ENCODE assay signal across 13 cellular contexts in the genomic region with DNA sequence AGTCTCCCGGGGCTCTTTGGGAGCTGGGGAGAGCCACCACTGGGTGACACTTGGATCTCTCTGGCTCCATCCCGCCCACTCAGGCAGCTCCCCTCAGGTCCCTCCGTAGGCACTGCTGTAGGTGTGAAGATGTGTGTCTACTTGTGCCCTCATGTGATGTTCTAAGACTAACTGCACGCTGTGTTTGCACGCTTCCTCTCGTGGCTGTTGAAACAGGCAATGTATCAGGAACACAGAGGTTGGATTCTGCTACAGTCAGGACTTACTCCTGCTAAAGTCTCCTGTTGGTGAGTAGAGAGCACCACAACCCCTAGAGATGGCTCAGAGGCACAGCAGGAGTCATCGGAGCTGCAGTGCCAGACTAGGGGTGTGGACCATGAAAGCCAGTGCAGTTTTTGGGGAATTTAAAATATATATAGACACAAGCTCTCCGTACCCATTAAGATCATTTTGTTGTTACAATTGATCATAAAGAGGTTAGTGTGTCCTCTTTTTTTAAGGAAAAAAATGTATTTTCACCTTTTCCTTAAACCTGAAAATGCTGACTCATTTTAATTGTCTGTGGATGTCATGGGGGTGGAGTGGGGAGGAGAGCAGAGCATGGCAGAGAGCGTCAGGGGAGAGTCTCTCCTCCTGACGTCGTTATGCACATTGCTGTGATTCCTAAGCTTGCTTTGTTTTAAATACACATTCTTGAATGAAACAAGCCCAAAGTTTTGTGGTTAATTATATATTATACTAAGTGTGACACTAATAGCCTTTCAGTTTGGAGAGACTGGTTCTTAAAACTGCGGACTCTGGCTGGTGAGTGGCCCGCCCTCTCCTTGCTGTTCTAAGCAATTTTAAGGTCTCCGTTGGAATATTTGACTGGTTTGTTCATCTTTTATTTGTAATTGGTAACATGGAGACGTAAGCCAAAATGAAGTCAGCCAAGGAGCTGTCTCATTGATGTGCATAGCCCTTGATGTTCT. TPM values are rescaled to one million over a fixed set of nuclear protein-coding genes. Genes with fewer than 3 reads are reported as not detected.
DNase-seq lines count a peak whose midpoint lies in the region; ATAC-seq, FAIRE-seq and TF ChIP-seq lines count a peak whose summit lies in the region.
"Had no signal": no experiment of that assay in that cellular context is flagged by ENCODE, and none has a peak within 500 bp of the region (broad histone marks: within the 10 kb centered on the region; RNA-seq: fewer than 3 reads in every experiment).

No MANE protein-coding gene starts in this region.

- no peak for TF ChIP-seq POLR2A in H1 (IDR thresholded peaks at IDR 0.05; ENCODE audit: control extremely low read depth in 1 of 2, low read depth in 2 of 2, low read length in 2 of 2)

- H3K4ac ChIP-seq in H1 (replicated peaks; ENCODE audit: insufficient read length, low read depth, low read length) = no peak overlapping the region

- no peak overlapping the region for H3K14ac ChIP-seq in H1 (ENCODE audit: insufficient read length)

- H2BK5ac ChIP-seq in H1 (ENCODE audit: low read depth, low read length) = peak overlapping the region; percentile 54

- H3K4me2 ChIP-seq in H1 (ENCODE audit: insufficient read depth in 1 of 2, low read depth in 2 of 2, low read length in 2 of 2) = no peak overlapping the region

- no peak overlapping the region for H2AFZ ChIP-seq in H1 (ENCODE audit: low read length)

- H3K56ac ChIP-seq in H1 (replicated peaks; ENCODE audit: insufficient read length, low read depth, low read length) = no peak overlapping the region

- ATAC-seq in GM18870 (IDR thresholded peaks at IDR 0.05; ENCODE audit: unreplicated experiment) (no peak), GM21447 (IDR thresholded peaks at IDR 0.05; ENCODE audit: unreplicated experiment) (no peak)
- ATAC-seq: T-helper 17 cell had no signal

- TF ChIP-seq CTCF in H1 (IDR thresholded peaks at IDR 0.05; ENCODE audit: control extremely low read depth in 1 of 3, insufficient read depth in 1 of 3, low read depth in 1 of 3, low read length in 3 of 3) (peak in 2 of 3 experiments; percentile 6 to 24; a peak in 2 of 4 replicates), nephron progenitor cell (IDR thresholded peaks at IDR 0.05) (no peak)

- TF ChIP-seq RAD21 in H1 (IDR thresholded peaks at IDR 0.05 in 1 of 2, conservative IDR thresholded peaks at IDR 0.05 in 1 of 2; ENCODE audit: low read depth in 2 of 2, low read length in 2 of 2) = no peak

- no peak overlapping the region for H2AK5ac ChIP-seq in H1 (ENCODE audit: low read depth, low read length)

- WGBS in H1 (ENCODE audit: extremely low coverage in 1 of 2, insufficient coverage in 1 of 2, insufficient read length in 1 of 2, insufficient replicate concordance in 2 of 2, low coverage in 1 of 2, low lambda C conversion rate in 2 of 2, missing lambda C conversion rate in 1 of 2), 2 experiments = 85% methylated on average over 15 of the region's 15 CpGs; no CpG with 5 or more reads in 1 of the 2 experiments

- H2BK20ac ChIP-seq in H1 (ENCODE audit: low read length) = no peak overlapping the region

- no peak overlapping the region for H4K5ac ChIP-seq in H1 (ENCODE audit: insufficient read length, low read depth, low read length)

- no peak overlapping the region for H3K4me3 ChIP-seq in H1 (ENCODE audit: extremely low read depth in 1 of 4, insufficient read depth in 2 of 4, low read depth in 3 of 4, low read length in 4 of 4)
- H3K4me3 ChIP-seq: heart left ventricle had no signal

- H3K27me3 ChIP-seq in H1 (replicated peaks in 1 of 4; ENCODE audit: control insufficient read depth in 3 of 4, extremely low read depth in 1 of 4, insufficient read depth in 3 of 4, low read length in 3 of 4) = no peaks in the 10 kb centered on the region
- H3K27me3 ChIP-seq: heart left ventricle had no signal

- no peaks in the 10 kb centered on the region; a peak in 1 of 4 replicates for H3K79me2 ChIP-seq in H1 (ENCODE audit: control insufficient read depth in 1 of 2, insufficient read depth in 2 of 2, low read length in 2 of 2)

- peak overlapping the region; percentile 72; the same call in 1 of the 2 replicates for H2BK12ac ChIP-seq in H1 (ENCODE audit: low read depth, low read length)

- H3K4me3 Mint-ChIP-seq in nephron progenitor cell = no peak overlapping the region
- H3K4me3 Mint-ChIP-seq: T-helper 17 cell had no signal

- H3K4me1 Mint-ChIP-seq in nephron progenitor cell = peaks cover 11% of the 10 kb centered on the region

- no peak overlapping the region for H2BK15ac ChIP-seq in H1 (ENCODE audit: low read length)

- H3K18ac ChIP-seq in H1 (ENCODE audit: extremely low read depth, low read length) = peak overlapping the region; percentile 79; the same call in 1 of the 2 replicates

- H3K9ac ChIP-seq in H1 (replicated peaks in 1 of 4; ENCODE audit: extremely low read depth in 1 of 4, low read depth in 3 of 4, low read length in 3 of 4) = peak overlapping the region in 1 of 4 experiments; percentile 18; a peak in 1 of 7 replicates

- no peaks in the 10 kb centered on the region for H3K23me2 ChIP-seq in H1 (ENCODE audit: low read depth, low read length)

- H4K20me1 ChIP-seq in H1 (replicated peaks in 1 of 2; ENCODE audit: control insufficient read depth in 1 of 2, insufficient read depth in 2 of 2, low read length in 2 of 2) = peaks cover 4 to 15% of the 10 kb centered on the region in 2 experiments

- H3K79me1 ChIP-seq in H1 (ENCODE audit: low read depth, low read length) = no peaks in the 10 kb centered on the region; the same call in none of the 2 replicates

- H3K27ac ChIP-seq in H1 (ENCODE audit: low read depth, low read length) = no peak overlapping the region
- H3K27ac ChIP-seq: neutrophil had no signal

- no peak overlapping the region for H3K23ac ChIP-seq in H1 (ENCODE audit: insufficient read length)

- no peaks in the 10 kb centered on the region for H3K27me3 Mint-ChIP-seq in nephron progenitor cell (ENCODE audit: low read depth, poor library complexity)
- H3K27me3 Mint-ChIP-seq: T-helper 17 cell had no signal

- peaks cover 0 to 15% (median 5%) of the 10 kb centered on the region in 4 experiments; a peak in 3 of 7 replicates for H3K4me1 ChIP-seq in H1 (replicated peaks in 1 of 4; ENCODE audit: control insufficient read depth in 3 of 4, insufficient read depth in 4 of 4, low read length in 3 of 4)
- H3K4me1 ChIP-seq: heart left ventricle had no signal

- H3K36me3 ChIP-seq in H1 (ENCODE audit: control insufficient read depth in 2 of 4, insufficient read depth in 4 of 4, low read length in 3 of 4) = peaks cover 3 to 64% (median 12%) of the 10 kb centered on the region in 4 experiments; a peak in 6 of 8 replicates

- no peaks in the 10 kb centered on the region for H3K9me3 ChIP-seq in H1 (ENCODE audit: insufficient read depth in 2 of 2, low read depth in 1 of 2, low read length in 1 of 2)
- H3K9me3 ChIP-seq: heart left ventricle, neutrophil had no signal

- DNase-seq in AG08396 (ENCODE audit: low spot score) = peak; percentile 87
- peak; percentile 49 for DNase-seq in HuH-7 (ENCODE audit: low spot score)
- no peak for DNase-seq in H1 (ENCODE audit: low read depth in 1 of 2, low spot score in 2 of 2)
- DNase-seq in nephron progenitor cell = no peak
- DNase-seq in ureter (ENCODE audit: low spot score) = no peak
- DNase-seq in GF-D8 (lab: John Stamatoyannopoulos, UW) = no peak
- DNase-seq: activated naive CD4-positive, alpha-beta T cell treated with anti-CD3 and anti-CD28 coated beads, Interleukin-2, amount 50 U/mL, for 16 hours; heart left ventricle; NCI-H446 treated with DMSO at 0.1 percent for 48 hours; T-helper 17 cell had no signal

- H4K91ac ChIP-seq in H1 (replicated peaks; ENCODE audit: insufficient read length, low read length) = no peak overlapping the region

- POLR2A ChIA-PET in H1 (lab: Charles Lee; ENCODE audit: partially characterized antibody) = interaction anchor here (0.7 to 1.3 kb wide), 3 partner anchors 8 to 13 kb away, joined by 3 to 7 read pairs (median 3); no protein-coding TSS in a partner anchor

- CTCF ChIA-PET in H1 (lab: Charles Lee; ENCODE audit: partially characterized antibody) = interaction anchor here (1.1 to 1.2 kb wide), 2 partner anchors 42 to 57 kb away, joined by 3 to 4 read pairs; no protein-coding TSS in a partner anchor

- H3K36me3 Mint-ChIP-seq in nephron progenitor cell (ENCODE audit: low read depth) = peaks cover 55% of the 10 kb centered on the region

- H2BK120ac ChIP-seq in H1 (replicated peaks; ENCODE audit: low read depth, low read length) = no peak overlapping the region

- TF ChIP-seq EP300 in H1 (IDR thresholded peaks at IDR 0.05; ENCODE audit: borderline replicate concordance in 1 of 2, low read depth in 2 of 2, low read length in 2 of 2) = no peak

- no peak overlapping the region for H4K8ac ChIP-seq in H1 (ENCODE audit: extremely low read depth, insufficient read depth, low read length)

- H3K27ac Mint-ChIP-seq in nephron progenitor cell = peak overlapping the region; percentile 86
- H3K27ac Mint-ChIP-seq: T-helper 17 cell had no signal

- no peaks in the 10 kb centered on the region for H3K9me3 Mint-ChIP-seq in nephron progenitor cell

- no peak for FAIRE-seq in H1 (lab: Jason Lieb, UNC)

TF ChIP-seq in H1, 55 proteins besides CTCF, POLR2A, EP300 and RAD21:
- TF ChIP-seq MAFK (IDR thresholded peaks at IDR 0.05; ENCODE audit: low read depth, low read length) (peak; percentile 77), BACH1 (IDR thresholded peaks at IDR 0.05; ENCODE audit: low read length) (peak; percentile 84), NANOG (IDR thresholded peaks at IDR 0.05; ENCODE audit: insufficient read depth, low read depth, low read length, poor library complexity, severe bottlenecking) (no peak)

RNA-seq across cellular contexts. Expression of gene CTTN, which starts 16.2 kb away (rescaled TPM):
- total RNA-seq in H1 (2021; fragmentation: NEBNext Ultra II Directional; extraction: Animal tissue kit (Norgen Biotek cat#: 25700)) = 207 and 216 TPM in 2 replicates
- 84.6 and 125 TPM in 2 replicates for polyA plus RNA-seq in H1 (2011; rRNA removed)
- polyA plus RNA-seq in H1 (2011; cell fraction: cytosol; rRNA removed) = 128 TPM
- polyA plus RNA-seq in H1 (2011; cell fraction: nucleus; rRNA removed) = 425 TPM
- 187 to 200 TPM (median 193 TPM) in 4 replicates for polyA plus RNA-seq in H1 (2012, experiment 1 of 2)
- polyA plus RNA-seq in H1 (2012, experiment 2 of 2) = 30.1 TPM
- polyA plus RNA-seq in H1 (2013, experiment 1 of 2) = 117 TPM
- 107 TPM for polyA plus RNA-seq in H1 (2013, experiment 2 of 2)
- polyA minus RNA-seq in H1 (2011; rRNA and poly(A)+ RNA removed) = 145 and 156 TPM in 2 replicates
- 92.5 TPM for polyA minus RNA-seq in H1 (2011; cell fraction: cytosol; rRNA and poly(A)+ RNA removed)
- polyA minus RNA-seq in H1 (2011; cell fraction: nucleus; rRNA and poly(A)+ RNA removed) = 161 TPM
- total RNA-seq in ureter = 371 TPM

Comparison
In these comparisons a context has a peak if more than half of its experiments do, and no peak if none do; other contexts are left out.
1. DNase-seq: peak in AG08396 (single experiment) and HuH-7 (single experiment); none in H1 (0 of 2), nephron progenitor cell (single experiment), ureter (single experiment) and GF-D8 (single experiment).